20 cellular contexts compared by ENCODE assay signal in the genomic region with DNA sequence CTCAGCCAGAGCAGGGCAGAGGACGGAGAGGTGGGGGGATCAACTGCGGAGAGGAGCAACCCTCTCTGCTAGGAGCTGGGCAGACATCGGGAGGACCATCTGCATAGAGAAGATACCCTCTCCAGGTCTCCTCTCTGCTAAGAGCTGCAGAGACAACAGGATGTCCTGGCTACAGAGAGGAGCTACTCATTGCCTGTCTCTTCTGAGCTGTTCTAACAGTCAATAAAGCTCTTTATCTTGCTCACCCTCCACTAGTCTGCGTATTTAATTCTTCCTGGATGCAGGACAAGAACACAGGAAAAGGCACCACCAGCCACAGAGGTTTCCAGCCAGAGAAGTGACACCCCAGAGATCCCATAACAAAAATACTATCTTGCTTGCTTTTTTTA.
"Had no signal": no experiment of that assay in that cellular context is flagged by ENCODE, and none has a peak within 500 bp of the region (broad histone marks: within the 10 kb centered on the region; RNA-seq: fewer than 3 reads in every experiment).

No MANE protein-coding gene starts in this region.

- H3K9me3 Mint-ChIP-seq: naive thymus-derived CD4-positive, alpha-beta T cell had no signal

- DNase-seq: central memory CD4-positive, alpha-beta T cell; effector CD4-positive, alpha-beta T cell; islet precursor cell; mesendoderm; naive thymus-derived CD4-positive, alpha-beta T cell; psoas muscle; retina; sigmoid colon; stimulated activated CD4-positive, alpha-beta T cell treated with anti-CD3 and anti-CD28 coated beads, Interleukin-2, amount 100 ng/mL, for 24 hours; stimulated activated CD4-positive, alpha-beta T cell treated with anti-CD3 and anti-CD28 coated beads, Interleukin-4, amount 100 ng/mL, for 4 hours; stimulated activated naive CD4-positive, alpha-beta T cell; substantia nigra; trophoblast cell had no signal

- H3K9me3 ChIP-seq: psoas muscle, sigmoid colon, stomach, thoracic aorta had no signal

- H3K36me3 ChIP-seq: sigmoid colon, stomach, thoracic aorta had no signal

- H3K36me3 Mint-ChIP-seq: naive thymus-derived CD4-positive, alpha-beta T cell had no signal

- H3K4me3 Mint-ChIP-seq: naive thymus-derived CD4-positive, alpha-beta T cell had no signal

- H3K27ac ChIP-seq: coronary artery, psoas muscle, sigmoid colon, skin epidermis, stomach, thoracic aorta had no signal

- H3K27ac Mint-ChIP-seq: naive thymus-derived CD4-positive, alpha-beta T cell had no signal

- FAIRE-seq: endometrium, urothelium cell line had no signal

- H3K4me1 ChIP-seq: psoas muscle, sigmoid colon had no signal

- H3K27me3 ChIP-seq: sigmoid colon, stomach had no signal

- ATAC-seq: esophagus mucosa; naive thymus-derived CD4-positive, alpha-beta T cell had no signal

- H3K4me3 ChIP-seq: coronary artery, psoas muscle, sigmoid colon, skin epidermis, stomach, thoracic aorta had no signal
